ENCODE assay signal across 8 cellular contexts in genomic region chr19:35641515-35642151, GRCh38. TPM values are rescaled to one million over a fixed set of nuclear protein-coding genes. Genes with fewer than 3 reads are reported as not detected.
DNase-seq lines count a peak whose midpoint lies in the region; ATAC-seq and TF ChIP-seq lines count a peak whose summit lies in the region.

ETV2 (plus strand) TSS chr19:35641745; CDS start chr19:35642461, 716 bp downstream.

- peak; percentile 71 for DNase-seq in activated CD4-positive, alpha-beta T cell treated with anti-CD3 and anti-CD28 coated beads for 36 hours
- DNase-seq in activated CD4-positive, alpha-beta T cell treated with anti-CD3 and anti-CD28 coated beads, Interleukin-2, amount 50 U/mL, for 4 hours: no peak
- peak in 2 of 3 experiments; percentile 19 to 26 for DNase-seq in activated CD8-positive, alpha-beta memory T cell treated with anti-CD3 and anti-CD28 coated beads for 48 hours (ENCODE audit: low read depth in 2 of 3, low spot score in 2 of 3)
- DNase-seq in left ventricle myocardium superior (peak; percentile 52), HEK293T (ENCODE audit: extremely low spot score) (no peak)
- DNase-seq in stimulated activated naive CD4-positive, alpha-beta T cell (lab: John Stamatoyannopoulos, UW): peak in 4 of 6 experiments; percentile 5 to 43 (median 14)

- peaks cover 8% of the 10 kb centered on the region for H3K36me3 Mint-ChIP-seq in activated CD4-positive, alpha-beta T cell treated with anti-CD3 and anti-CD28 coated beads for 36 hours (ENCODE audit: low read depth)

- ATAC-seq in activated CD4-positive, alpha-beta T cell treated with anti-CD3 and anti-CD28 coated beads for 36 hours: no peak
- ATAC-seq in left ventricle myocardium superior (no peak), HG03039 (IDR thresholded peaks at IDR 0.05; ENCODE audit: unreplicated experiment) (no peak), HG03280 (IDR thresholded peaks at IDR 0.05; ENCODE audit: unreplicated experiment) (no peak)

- H3K27ac Mint-ChIP-seq in activated CD4-positive, alpha-beta T cell treated with anti-CD3 and anti-CD28 coated beads for 36 hours: peak within 1 kb of the TSS; percentile 47

- peaks cover 35% of the 10 kb centered on the region for H3K4me1 Mint-ChIP-seq in activated CD4-positive, alpha-beta T cell treated with anti-CD3 and anti-CD28 coated beads for 36 hours

- POLR2A ChIA-PET in activated CD4-positive, alpha-beta T cell treated with anti-CD3 and anti-CD28 coated beads for 36 hours (lab: Charles Lee): no interaction called here
- POLR2A ChIA-PET in HEK293T (lab: Yijun Ruan, JAX): no interaction called here

- CTCF ChIA-PET in activated CD4-positive, alpha-beta T cell treated with anti-CD3 and anti-CD28 coated beads for 36 hours (lab: Charles Lee): interaction anchor here (0.8 kb wide), 1 partner anchor 260 kb away, joined by 3 read pairs; no protein-coding TSS in a partner anchor
- CTCF ChIA-PET in HEK293T (lab: Yijun Ruan, JAX): no interaction called here

- H3K27me3 Mint-ChIP-seq in activated CD4-positive, alpha-beta T cell treated with anti-CD3 and anti-CD28 coated beads for 36 hours: no peaks in the 10 kb centered on the region

- H3K4me3 Mint-ChIP-seq in activated CD4-positive, alpha-beta T cell treated with anti-CD3 and anti-CD28 coated beads for 36 hours: peak within 1 kb of the TSS; percentile 77

- H3K9me3 Mint-ChIP-seq in activated CD4-positive, alpha-beta T cell treated with anti-CD3 and anti-CD28 coated beads for 36 hours (ENCODE audit: low read depth): no peaks in the 10 kb centered on the region

- intact Hi-C loops in activated CD4-positive, alpha-beta T cell treated with anti-CD3 and anti-CD28 coated beads for 36 hours (cut with DNase I, micrococcal nuclease): loop anchor here (5.0 to 10.0 kb wide), 3 partner anchors 94 to 487 kb away; partner anchors contain the start of genes FXYD5 (in 1 of the 2), IGFLR1 (in 1 of the 2) and TMEM147 (in 1 of the 2)
- intact Hi-C loops in left ventricle myocardium superior (cut with micrococcal nuclease): no loop called here

TF ChIP-seq in HEK293T, 16 proteins besides CTCF, POLR2A, EP300 and RAD21:
- no peak for TF ChIP-seq CTBP1 (IDR thresholded peaks at IDR 0.05; ENCODE audit: borderline replicate concordance)
- TF ChIP-seq SP1 (IDR thresholded peaks at IDR 0.05): no peak
- TF ChIP-seq ARNT (IDR thresholded peaks at IDR 0.05): no peak
- TF ChIP-seq BHLHE40 (IDR thresholded peaks at IDR 0.05; ENCODE audit: borderline replicate concordance): no peak
- TF ChIP-seq SUZ12 (IDR thresholded peaks at IDR 0.05): no peak
- no peak for TF ChIP-seq TARDBP (IDR thresholded peaks at IDR 0.05)
- no peak for TF ChIP-seq ELF4 (IDR thresholded peaks at IDR 0.05)
- no peak for TF ChIP-seq ZNF384 (IDR thresholded peaks at IDR 0.05)
- no peak for TF ChIP-seq FOXK2 (IDR thresholded peaks at IDR 0.05)
- TF ChIP-seq FOXA1 (IDR thresholded peaks at IDR 0.05): no peak
- TF ChIP-seq NFRKB (IDR thresholded peaks at IDR 0.05): no peak
- no peak for TF ChIP-seq FOXM1 (IDR thresholded peaks at IDR 0.05; ENCODE audit: borderline replicate concordance)
- TF ChIP-seq PKNOX1 (IDR thresholded peaks at IDR 0.05): no peak
- TF ChIP-seq L3MBTL2 (conservative IDR thresholded peaks at IDR 0.05): no peak
- no peak for TF ChIP-seq LEF1 (IDR thresholded peaks at IDR 0.05; ENCODE audit: borderline replicate concordance)
- TF ChIP-seq HDGF (IDR thresholded peaks at IDR 0.05; ENCODE audit: borderline replicate concordance): no peak

RNA-seq across cellular contexts. Expression of gene ETV2, which starts in this region (rescaled TPM):
- total RNA-seq in activated CD4-positive, alpha-beta T cell treated with anti-CD3 and anti-CD28 coated beads for 36 hours: 1 to 10 TPM in 1 of 2 experiments, under 1 TPM in 1; 0.37 to 1.1 TPM
- total RNA-seq in left ventricle myocardium superior: 0.27 TPM

Comparison
In these comparisons a context has a peak if more than half of its experiments do, and no peak if none do; other contexts are left out.
1. DNase-seq: peak in activated CD4-positive, alpha-beta T cell treated with anti-CD3 and anti-CD28 coated beads for 36 hours (single experiment), activated CD8-positive, alpha-beta memory T cell treated with anti-CD3 and anti-CD28 coated beads for 48 hours (2 of 3) and stimulated activated naive CD4-positive, alpha-beta T cell (4 of 6); none in activated CD4-positive, alpha-beta T cell treated with anti-CD3 and anti-CD28 coated beads, Interleukin-2, amount 50 U/mL, for 4 hours (0 of 2) and HEK293T (single experiment).
2. Peak in DNase-seq in left ventricle myocardium superior; RNA of the gene not detected or under 1 TPM.